In genomic region chr10:112215342-112215774, GRCh38 we compare ENCODE assay signal across 15 cellular contexts. TPM values are rescaled to one million over a fixed set of nuclear protein-coding genes. Genes with fewer than 3 reads are reported as not detected.
DNase-seq lines count a peak whose midpoint lies in the region; ATAC-seq and TF ChIP-seq lines count a peak whose summit lies in the region.
"Had no signal": no experiment of that assay in that cellular context is flagged by ENCODE, and none has a peak within 500 bp of the region (broad histone marks: within the 10 kb centered on the region; RNA-seq: fewer than 3 reads in every experiment).

No MANE protein-coding gene starts in this region.

- TF ChIP-seq POLR2A in Raji (IDR thresholded peaks at IDR 0.05; ENCODE audit: insufficient read depth, low read depth, low read length) (peak; percentile 38; the same call in 1 of the 2 replicates), prostate gland (IDR thresholded peaks at IDR 0.05) (no peak)

- no peaks in the 10 kb centered on the region for H3K36me3 Mint-ChIP-seq in GM23338 (ENCODE audit: low read depth)

- H3K27ac ChIP-seq in GM23338 (ENCODE audit: low read depth): no peak overlapping the region
- peak overlapping the region; percentile 35 for H3K27ac ChIP-seq in smooth muscle cell (ENCODE audit: low read depth)
- no peak overlapping the region for H3K27ac ChIP-seq in prostate gland
- H3K27ac ChIP-seq: C4-2B, suprapubic skin had no signal

- H3K9me3 ChIP-seq in smooth muscle cell (replicated peaks; ENCODE audit: low read depth) (no peaks in the 10 kb centered on the region), prostate gland (no peaks in the 10 kb centered on the region)
- H3K9me3 ChIP-seq: suprapubic skin had no signal

- 38% methylated on average over 8 of the region's 8 CpGs for WGBS in smooth muscle cell (ENCODE audit: low lambda C conversion rate)
- WGBS in prostate gland: 62% methylated on average over 8 of the region's 8 CpGs

- H3K9me3 Mint-ChIP-seq in GM23338: peaks cover 5% of the 10 kb centered on the region; the same call in 1 of the 3 replicates
- H3K9me3 Mint-ChIP-seq: T-helper 1 cell treated with Interleukin-12 subunit alpha and Interleukin-12 subunit beta and Interleukin-4 antibody, amounts not matched to agents 30 μg/mL and 1 μg/mL, for 36 hours had no signal

- H3K4me1 ChIP-seq in GM23338 (ENCODE audit: insufficient read depth) (no peaks in the 10 kb centered on the region), smooth muscle cell (ENCODE audit: low read depth) (no peaks in the 10 kb centered on the region), prostate gland (replicated peaks) (no peaks in the 10 kb centered on the region)
- H3K4me1 ChIP-seq: suprapubic skin had no signal

- intact Hi-C loops in prostate gland (cut with DNase I): no loop called here

- H3K27me3 ChIP-seq in GM23338 (ENCODE audit: insufficient read depth): no peaks in the 10 kb centered on the region
- no peaks in the 10 kb centered on the region for H3K27me3 ChIP-seq in smooth muscle cell (ENCODE audit: low read depth)
- H3K27me3 ChIP-seq in prostate gland (replicated peaks; ENCODE audit: insufficient read depth): no peaks in the 10 kb centered on the region
- H3K27me3 ChIP-seq: suprapubic skin had no signal

- TF ChIP-seq CTCF in GM23338 (conservative IDR thresholded peaks at IDR 0.05; ENCODE audit: low read depth in 2 of 2) (no peak), fibroblast of villous mesenchyme (IDR thresholded peaks at IDR 0.05; ENCODE audit: insufficient read depth, low read depth, low read length) (no peak), smooth muscle cell (IDR thresholded peaks at IDR 0.05; ENCODE audit: borderline replicate concordance, insufficient read depth, poor library complexity, severe bottlenecking) (no peak), prostate gland (IDR thresholded peaks at IDR 0.05) (no peak)

- 0 out of 2 replicates have a peak overlapping the region, but pooled peaks have one; percentile 7 for H3K27ac Mint-ChIP-seq in GM23338
- H3K27ac Mint-ChIP-seq: T-helper 1 cell treated with Interleukin-12 subunit alpha and Interleukin-12 subunit beta and Interleukin-4 antibody, amounts not matched to agents 30 μg/mL and 1 μg/mL, for 36 hours had no signal

- H4K20me1 ChIP-seq in GM23338 (replicated peaks; ENCODE audit: insufficient read depth): no peaks in the 10 kb centered on the region
- H4K20me1 ChIP-seq in smooth muscle cell (ENCODE audit: low read depth): no peaks in the 10 kb centered on the region

- no peak overlapping the region for H3K4me2 ChIP-seq in GM23338
- peak overlapping the region; percentile 45 for H3K4me2 ChIP-seq in smooth muscle cell

- no peaks in the 10 kb centered on the region for H3K9me2 ChIP-seq in GM23338 (ENCODE audit: insufficient read depth)

- H3K79me2 ChIP-seq in GM23338 (replicated peaks; ENCODE audit: insufficient read depth) (no peaks in the 10 kb centered on the region), smooth muscle cell (ENCODE audit: low read depth) (no peaks in the 10 kb centered on the region)

- H2AFZ ChIP-seq in GM23338 (peak overlapping the region; percentile 11), smooth muscle cell (ENCODE audit: low read depth) (peak overlapping the region; percentile 48)

- DNase-seq in GM23338 (ENCODE audit: low spot score) (no peak), fibroblast of villous mesenchyme (ENCODE audit: low read depth) (peak; percentile 68), smooth muscle cell (lab: John Stamatoyannopoulos, UW; ENCODE audit: unreplicated experiment) (no peak), SW480 (ENCODE audit: low spot score) (no peak), H4 (ENCODE audit: low spot score) (no peak), prostate gland (ENCODE audit: low spot score) (no peak)
- no peak for DNase-seq in activated CD4-positive, alpha-beta T cell treated with anti-CD3 and anti-CD28 coated beads for 4 hours
- DNase-seq: DMS79, glutamatergic neuron, NCI-H1930, NCI-H526 treated with DMSO at 0.1 percent for 48 hours had no signal

- H3K4me3 ChIP-seq in GM23338 (no peak overlapping the region), fibroblast of villous mesenchyme (ENCODE audit: low read depth, low read length) (no peak overlapping the region), smooth muscle cell (peak overlapping the region; percentile 24), prostate gland (no peak overlapping the region)
- H3K4me3 ChIP-seq: suprapubic skin had no signal

- H3K27me3 Mint-ChIP-seq in GM23338 (ENCODE audit: insufficient read depth, low read depth, poor library complexity): no peaks in the 10 kb centered on the region

- H3K4me1 Mint-ChIP-seq in GM23338: peaks cover 23% of the 10 kb centered on the region

- H3K4me3 Mint-ChIP-seq in GM23338: no peak overlapping the region
- H3K4me3 Mint-ChIP-seq: T-helper 1 cell treated with Interleukin-12 subunit alpha and Interleukin-12 subunit beta and Interleukin-4 antibody, amounts not matched to agents 30 μg/mL and 1 μg/mL, for 36 hours had no signal

- H3K36me3 ChIP-seq in GM23338 (ENCODE audit: insufficient read depth) (no peaks in the 10 kb centered on the region), smooth muscle cell (ENCODE audit: low read depth) (no peaks in the 10 kb centered on the region), prostate gland (no peaks in the 10 kb centered on the region)
- H3K36me3 ChIP-seq: suprapubic skin had no signal

- no peak overlapping the region for H3K9ac ChIP-seq in smooth muscle cell (ENCODE audit: low read depth)

- H3F3A ChIP-seq in GM23338 (replicated peaks; ENCODE audit: low read depth) (no peaks in the 10 kb centered on the region), smooth muscle cell (ENCODE audit: low read depth) (no peaks in the 10 kb centered on the region)

- ATAC-seq in GM23338: no peak; the same call in 2 of the 3 replicates

TF ChIP-seq in GM23338, 12 proteins besides CTCF, POLR2A, EP300 and RAD21 (continues in another document):
- no peak for TF ChIP-seq STAT1 (IDR thresholded peaks at IDR 0.05; ENCODE audit: unreplicated experiment)
- no peak for TF ChIP-seq ZNF331 (CRISPR knock-in tag; IDR thresholded peaks at IDR 0.05; ENCODE audit: low read depth)
- TF ChIP-seq NANOG (IDR thresholded peaks at IDR 0.05; ENCODE audit: borderline replicate concordance): no peak
- no peak for TF ChIP-seq EZH2phosphoT487 (IDR thresholded peaks at IDR 0.05; ENCODE audit: unreplicated experiment)
- no peak for TF ChIP-seq CREB1 (CRISPR knock-in tag; IDR thresholded peaks at IDR 0.05; ENCODE audit: low read depth)
- TF ChIP-seq JUNB (IDR thresholded peaks at IDR 0.05; ENCODE audit: unreplicated experiment): no peak
- no peak for TF ChIP-seq ETS1 (IDR thresholded peaks at IDR 0.05)

RNA-seq across cellular contexts. Expression of gene GPAM, which starts 31.8 kb away (rescaled TPM):
- total RNA-seq in GM23338 (2014; rRNA removed; shearing (Covaris generic)): 16.6 and 18.1 TPM in 2 replicates
- polyA plus RNA-seq in GM23338 (2016; fragmentation: Nextera tagmentation; extraction: Ambion mirVana) (4.6 and 5.5 TPM in 2 replicates), smooth muscle cell (3.9 and 5.1 TPM in 2 replicates)
- total RNA-seq in fibroblast of villous mesenchyme (10.3 and 12.5 TPM in 2 replicates), smooth muscle cell (11.7 and 14.4 TPM in 2 replicates), prostate gland (10 to 100 TPM in 1 of 2 donors, 1 to 10 TPM in 1; 4.2 to 14.9 TPM)
- total RNA-seq in H4 (2014; rRNA removed; shearing (Covaris generic)): 5.7 and 8.4 TPM in 2 replicates
